14 cellular contexts compared by ENCODE assay signal in the genomic region with DNA sequence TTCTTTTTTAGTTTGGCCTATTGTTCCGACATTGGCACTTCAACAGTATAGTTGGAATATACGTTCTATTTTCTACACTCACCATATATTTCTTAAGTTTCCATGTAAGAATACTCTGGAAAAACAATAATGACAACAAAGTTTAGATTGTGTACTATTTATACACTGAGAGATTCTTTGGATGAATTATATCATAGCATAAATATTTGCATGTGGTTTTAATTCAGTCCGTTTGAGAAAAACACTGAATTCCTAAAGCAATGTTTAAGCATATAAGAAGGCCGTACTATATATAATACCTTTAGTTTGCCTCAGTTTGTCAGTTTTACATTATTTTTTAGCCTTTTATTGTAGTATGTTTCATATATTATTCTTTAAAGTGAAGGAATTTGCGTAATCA.
A peak's percentile ranks its signal among the peaks of the same experiment; 100 is the strongest.
DNase-seq lines count a peak whose midpoint lies in the region; ATAC-seq and TF ChIP-seq lines count a peak whose summit lies in the region.
"Had no signal": no experiment of that assay in that cellular context is flagged by ENCODE, and none has a peak within 500 bp of the region (broad histone marks: within the 10 kb centered on the region; RNA-seq: fewer than 3 reads in every experiment).

No MANE protein-coding gene starts in this region.

- TF ChIP-seq CTCF in CD8-positive, alpha-beta T cell (IDR thresholded peaks at IDR 0.05), result no peak
- TF ChIP-seq CTCF in HFFc6 (IDR thresholded peaks at IDR 0.05) (no peak), osteocyte (IDR thresholded peaks at IDR 0.05) (no peak)

- H3K36me3 ChIP-seq in CD8-positive, alpha-beta T cell (ENCODE audit: insufficient read depth, low read length), result peaks cover 5% of the 10 kb centered on the region

- H3K9me3 Mint-ChIP-seq in CD8-positive, alpha-beta T cell, result peaks cover 2% of the 10 kb centered on the region
- H3K9me3 Mint-ChIP-seq in HFFc6 (peaks cover 3% of the 10 kb centered on the region), osteocyte (ENCODE audit: unreplicated experiment) (peaks cover 8% of the 10 kb centered on the region)

- peaks cover 2% of the 10 kb centered on the region for H3K4me1 Mint-ChIP-seq in CD8-positive, alpha-beta T cell (ENCODE audit: low read depth)
- H3K4me1 Mint-ChIP-seq in HFFc6 (ENCODE audit: low read depth), result peaks cover 30% of the 10 kb centered on the region
- H3K4me1 Mint-ChIP-seq in osteocyte (ENCODE audit: unreplicated experiment), result peaks cover 19% of the 10 kb centered on the region

- no peaks in the 10 kb centered on the region for H3K9me3 ChIP-seq in CD8-positive, alpha-beta T cell (ENCODE audit: low read length)

- intact Hi-C loops in CD8-positive, alpha-beta T cell (cut with DNase I, micrococcal nuclease), result no loop called here

- H3K36me3 Mint-ChIP-seq in CD8-positive, alpha-beta T cell, result peaks cover 60% of the 10 kb centered on the region
- peaks cover 14% of the 10 kb centered on the region for H3K36me3 Mint-ChIP-seq in HFFc6 (ENCODE audit: low read depth)
- H3K36me3 Mint-ChIP-seq in osteocyte (ENCODE audit: unreplicated experiment), result peaks cover 4% of the 10 kb centered on the region

- POLR2A ChIA-PET in CD8-positive, alpha-beta T cell (lab: Charles Lee), result no interaction called here

- no peak overlapping the region for H3K27ac Mint-ChIP-seq in CD8-positive, alpha-beta T cell
- H3K27ac Mint-ChIP-seq in HFFc6 (0 out of 2 replicates have a peak overlapping the region, but pooled peaks have one; percentile 10), osteocyte (ENCODE audit: unreplicated experiment) (peak overlapping the region; percentile 38)

- H3K27me3 ChIP-seq in CD8-positive, alpha-beta T cell (ENCODE audit: insufficient read depth, low read length), result no peaks in the 10 kb centered on the region
- H3K27me3 ChIP-seq: BLaER1 had no signal

- DNase-seq in CD8-positive, alpha-beta T cell, result no peak
- DNase-seq in HFFc6, result no peak
- DNase-seq in dedifferentiated amniotic fluid mesenchymal stem cell (ENCODE audit: extremely low spot score), result peak; percentile 25
- DNase-seq in osteocyte (ENCODE audit: extremely low spot score, unreplicated experiment), result no peak
- no peak for DNase-seq in GF-D8 (lab: John Stamatoyannopoulos, UW)
- no peak for DNase-seq in NCI-H1694 (lab: John Stamatoyannopoulos, UW)
- no peak for DNase-seq in UCSD-AML1 (lab: John Stamatoyannopoulos, UW; ENCODE audit: unreplicated experiment)
- DNase-seq: DMS 273 treated with DMSO at 0.1 percent for 48 hours, GDM1, HCEC 1CT had no signal

- peak overlapping the region; percentile 9 for H3K27ac ChIP-seq in CD8-positive, alpha-beta T cell (ENCODE audit: low read depth, low read length)
- H3K27ac ChIP-seq: BLaER1, HL-60 had no signal

- no peak overlapping the region for H3K4me3 ChIP-seq in CD8-positive, alpha-beta T cell (ENCODE audit: low read depth, low read length)
- H3K4me3 ChIP-seq: BLaER1, K562 had no signal

- H3K4me3 Mint-ChIP-seq in CD8-positive, alpha-beta T cell, result no peak overlapping the region
- H3K4me3 Mint-ChIP-seq in HFFc6 (no peak overlapping the region), osteocyte (ENCODE audit: unreplicated experiment) (no peak overlapping the region)

- H3K27me3 Mint-ChIP-seq in CD8-positive, alpha-beta T cell (ENCODE audit: low read depth), result no peaks in the 10 kb centered on the region
- H3K27me3 Mint-ChIP-seq in HFFc6 (ENCODE audit: insufficient read depth), result no peaks in the 10 kb centered on the region
- no peaks in the 10 kb centered on the region for H3K27me3 Mint-ChIP-seq in osteocyte (ENCODE audit: unreplicated experiment)

- CTCF ChIA-PET in CD8-positive, alpha-beta T cell (lab: Charles Lee), result no interaction called here

- no peak for ATAC-seq in CD8-positive, alpha-beta T cell
- no peak for ATAC-seq in GM19395 (IDR thresholded peaks at IDR 0.05; ENCODE audit: unreplicated experiment)
- ATAC-seq: K562 had no signal

- no peaks in the 10 kb centered on the region for H3K4me1 ChIP-seq in CD8-positive, alpha-beta T cell (ENCODE audit: insufficient read depth, low read length)
